ENCODE assay signal across 22 cellular contexts in genomic region chr1:191350938-191351337, GRCh38.
"Had no signal": no experiment of that assay in that cellular context is flagged by ENCODE, and none has a peak within 500 bp of the region (broad histone marks: within the 10 kb centered on the region; RNA-seq: fewer than 3 reads in every experiment).

No MANE protein-coding gene starts in this region.

- H3K27me3 Mint-ChIP-seq: activated naive CD8-positive, alpha-beta T cell; stimulated activated naive B cell treated with anti-CD40 and anti-IgM and Interleukin-4, amounts not matched to agents 10 μg/mL and 1 μg/mL and 100 μg/mL, for 72 hours had no signal

- H3K4me3 Mint-ChIP-seq: activated naive CD8-positive, alpha-beta T cell; activated T-helper 1 cell treated with anti-CD3 and anti-CD28 coated beads, Interleukin-12 subunit alpha, Interleukin-12 subunit beta, Interleukin-2, Interleukin-4 antibody, amounts not matched to agents 30 ng/mL and 10 ng/mL and 1 ng/mL, durations not matched to agents 14 hours and 24 hours and 36 hours; nephron; stimulated activated naive B cell treated with anti-CD40 and anti-IgM and Interleukin-4, amounts not matched to agents 10 μg/mL and 1 μg/mL and 100 μg/mL, for 72 hours had no signal

- H3K4me3 ChIP-seq: dorsolateral prefrontal cortex, left lung, sigmoid colon, thoracic aorta, upper lobe of right lung had no signal

- H3K9me3 Mint-ChIP-seq: nephron had no signal

- DNase-seq: activated CD4-positive, alpha-beta T cell treated with anti-CD3 and anti-CD28 coated beads, Interleukin-2, amount 50 U/mL, for 48 hours; activated gamma-delta T cell treated with Interleukin-2 at 50 U/mL for 16 hours; activated T-cell treated with anti-CD3 and anti-CD28 coated beads for 4 hours; dorsolateral prefrontal cortex; foreskin fibroblast; glutamatergic neuron; hypothalamus; kidney; left lung; midbrain; nucleus accumbens; sigmoid colon; stimulated activated CD4-positive, alpha-beta T cell treated with anti-CD3 and anti-CD28 coated beads, Interleukin-4, amount 100 ng/mL, for 4 hours; stimulated activated naive B cell treated with anti-CD40 and anti-IgM and Interleukin-4, amounts not matched to agents 10 μg/mL and 1 μg/mL and 100 μg/mL, for 72 hours; upper lobe of right lung; WERI-Rb-1 had no signal

- H3K36me3 Mint-ChIP-seq: activated naive CD8-positive, alpha-beta T cell; stimulated activated naive B cell treated with anti-CD40 and anti-IgM and Interleukin-4, amounts not matched to agents 10 μg/mL and 1 μg/mL and 100 μg/mL, for 72 hours had no signal

- H3K36me3 ChIP-seq: left lung, sigmoid colon, thoracic aorta, upper lobe of right lung, WERI-Rb-1 had no signal

- H3K27ac Mint-ChIP-seq: activated naive CD8-positive, alpha-beta T cell; activated T-helper 1 cell treated with anti-CD3 and anti-CD28 coated beads, Interleukin-12 subunit alpha, Interleukin-12 subunit beta, Interleukin-2, Interleukin-4 antibody, amounts not matched to agents 30 ng/mL and 10 ng/mL and 1 ng/mL, durations not matched to agents 14 hours and 24 hours and 36 hours; nephron; stimulated activated naive B cell treated with anti-CD40 and anti-IgM and Interleukin-4, amounts not matched to agents 10 μg/mL and 1 μg/mL and 100 μg/mL, for 72 hours had no signal

- H3K9me3 ChIP-seq: left lung, sigmoid colon, thoracic aorta, upper lobe of right lung had no signal

- H3K4me1 ChIP-seq: left lung, sigmoid colon, upper lobe of right lung had no signal

- FAIRE-seq: bronchial epithelial cell had no signal

- ATAC-seq: left lung; stimulated activated naive B cell treated with anti-CD40 and anti-IgM and Interleukin-4, amounts not matched to agents 10 μg/mL and 1 μg/mL and 100 μg/mL, for 72 hours; upper lobe of right lung had no signal

- H3K27ac ChIP-seq: dorsolateral prefrontal cortex, epithelial cell of prostate, left lung, sigmoid colon, thoracic aorta, upper lobe of right lung, WERI-Rb-1 had no signal

- H3K4me1 Mint-ChIP-seq: nephron; stimulated activated naive B cell treated with anti-CD40 and anti-IgM and Interleukin-4, amounts not matched to agents 10 μg/mL and 1 μg/mL and 100 μg/mL, for 72 hours had no signal

- H3K27me3 ChIP-seq: dorsolateral prefrontal cortex, left lung, sigmoid colon, upper lobe of right lung had no signal
